ENCODE assay signal across 20 cellular contexts in genomic region chr1:202624088-202624780, GRCh38.
DNase-seq lines count a peak whose midpoint lies in the region; ATAC-seq lines count a peak whose summit lies in the region.
"Had no signal": no experiment of that assay in that cellular context is flagged by ENCODE, and none has a peak within 500 bp of the region (broad histone marks: within the 10 kb centered on the region; RNA-seq: fewer than 3 reads in every experiment).

No MANE protein-coding gene starts in this region.

- no peaks in the 10 kb centered on the region for H3K36me3 ChIP-seq in SJCRH30
- no peaks in the 10 kb centered on the region for H3K36me3 ChIP-seq in mesenchymal stem cell (ENCODE audit: control insufficient read depth in 1 of 2, insufficient read depth in 2 of 2, low read depth in 1 of 2, low read length in 2 of 2)
- H3K36me3 ChIP-seq: HAP-1 had no signal

- H3K18ac ChIP-seq in mesenchymal stem cell (ENCODE audit: low read depth in 1 of 2, low read length in 2 of 2): peak overlapping the region; percentile 21 to 24

- H2AK5ac ChIP-seq in mesenchymal stem cell (ENCODE audit: low read length, severe bottlenecking): peak overlapping the region; percentile 2

- H3K14ac ChIP-seq in mesenchymal stem cell (ENCODE audit: low read length in 2 of 2): peak overlapping the region in 1 of 2 experiments; percentile 53

- no peak overlapping the region for H3K4me2 ChIP-seq in mesenchymal stem cell (ENCODE audit: low read length, poor library complexity, severe bottlenecking)
- H3K4me2 ChIP-seq: PC-9 had no signal

- no peak overlapping the region for H2BK120ac ChIP-seq in mesenchymal stem cell (ENCODE audit: low read depth, low read length)

- intact Hi-C loops in cardiac septum (cut with DNase I): no loop called here
- intact Hi-C loops in left ventricle myocardium superior (cut with micrococcal nuclease): no loop called here

- H2BK15ac ChIP-seq in mesenchymal stem cell (ENCODE audit: low read depth, poor library complexity, severe bottlenecking): no peak overlapping the region

- H3K23ac ChIP-seq in mesenchymal stem cell (ENCODE audit: low read length in 2 of 2): peak overlapping the region in 1 of 2 experiments; percentile 6

- 95% methylated on average over 7 of the region's 7 CpGs for WGBS in mesenchymal stem cell

- DNase-seq in cardiac septum (ENCODE audit: low spot score) (peak; percentile 39), left ventricle myocardium superior (no peak), SJCRH30 (no peak), mesenchymal stem cell (no peak), NCI-H226 (no peak), SKM-1 (lab: John Stamatoyannopoulos, UW; ENCODE audit: unreplicated experiment) (no peak)
- DNase-seq: AML-193, GDM1, MM.1S, NCI-H1048, NCI-H1436, NCI-H187 treated with DMSO at 0.1 percent for 48 hours, NCI-H510A, NCI-H748 treated with DMSO at 0.1 percent for 48 hours, PC-9, RPMI8226, SHP77 had no signal

- H2BK12ac ChIP-seq in mesenchymal stem cell (ENCODE audit: low read length in 2 of 2): peak overlapping the region; percentile 40 to 61

- H3K4me3 ChIP-seq in SJCRH30: peak overlapping the region; percentile 57
- no peak overlapping the region for H3K4me3 ChIP-seq in mesenchymal stem cell (ENCODE audit: insufficient read depth in 1 of 2, low read depth in 1 of 2, low read length in 2 of 2)
- H3K4me3 ChIP-seq: HAP-1, PC-9, SK-N-MC had no signal

- peak overlapping the region; percentile 39 for H2AFZ ChIP-seq in mesenchymal stem cell (ENCODE audit: low read depth, low read length)
- H2AFZ ChIP-seq: PC-9 had no signal

- peak overlapping the region; percentile 41 for H4K91ac ChIP-seq in mesenchymal stem cell (ENCODE audit: low read length)

- no peak overlapping the region for H2BK5ac ChIP-seq in mesenchymal stem cell (ENCODE audit: low read depth, low read length, poor library complexity, severe bottlenecking)

- H3K27ac ChIP-seq in SJCRH30: no peak overlapping the region; the same call in 1 of the 2 replicates
- H3K27ac ChIP-seq in mesenchymal stem cell (ENCODE audit: low read length, poor library complexity, severe bottlenecking): no peak overlapping the region
- H3K27ac ChIP-seq: PC-9, SK-N-MC had no signal

- H3K79me1 ChIP-seq in mesenchymal stem cell (replicated peaks; ENCODE audit: low read length, poor library complexity, severe bottlenecking): no peaks in the 10 kb centered on the region

- peak overlapping the region in 1 of 2 experiments; percentile 30 for H3K4ac ChIP-seq in mesenchymal stem cell (ENCODE audit: low read depth in 1 of 2, low read length in 2 of 2)

- peaks cover 9% of the 10 kb centered on the region for H3K4me1 ChIP-seq in SJCRH30
- peaks cover 27% of the 10 kb centered on the region for H3K4me1 ChIP-seq in mesenchymal stem cell (ENCODE audit: control insufficient read depth, insufficient read depth, low read depth, low read length)
- H3K4me1 ChIP-seq: HAP-1 had no signal

- H3K27me3 ChIP-seq in SJCRH30 (no peaks in the 10 kb centered on the region), mesenchymal stem cell (ENCODE audit: control insufficient read depth in 1 of 2, insufficient read depth in 1 of 2, low read length in 2 of 2) (peaks cover 4 to 59% of the 10 kb centered on the region in 2 experiments)

- no peaks in the 10 kb centered on the region for H3K9me3 ChIP-seq in SJCRH30 (replicated peaks)
- no peaks in the 10 kb centered on the region for H3K9me3 ChIP-seq in mesenchymal stem cell (ENCODE audit: control insufficient read depth, low read length)
- H3K9me3 ChIP-seq: HAP-1 had no signal

- H4K8ac ChIP-seq in mesenchymal stem cell (ENCODE audit: low read length): peak overlapping the region; percentile 31

- ATAC-seq in left ventricle myocardium superior (no peak), HG03139 (IDR thresholded peaks at IDR 0.05; ENCODE audit: unreplicated experiment) (no peak)

- H3K9ac ChIP-seq in mesenchymal stem cell (ENCODE audit: low read length): no peak overlapping the region
